8 cellular contexts compared by ENCODE assay signal in genomic region chr15:40322531-40323238, GRCh38. TPM values are rescaled to one million over a fixed set of nuclear protein-coding genes. Genes with fewer than 3 reads are reported as not detected.
DNase-seq lines count a peak whose midpoint lies in the region; ATAC-seq and TF ChIP-seq lines count a peak whose summit lies in the region.

No MANE protein-coding gene starts in this region.

- H3K4me3 Mint-ChIP-seq in central memory CD8-positive, alpha-beta T cell: peak overlapping the region; percentile 77
- peak overlapping the region; percentile 72 to 90 (median 84) for H3K4me3 Mint-ChIP-seq in naive B cell

- CTCF ChIA-PET in BJ (lab: Yijun Ruan, JAX) (interaction anchor here (0.7 to 8.1 kb wide), 15 partner anchors 8 to 186 kb away, joined by 3 to 124 read pairs (median 5); partner anchors contain the start of genes BAHD1, CCDC9B and IVD), GM10248 (lab: Yijun Ruan, JAX) (interaction anchor here (0.6 to 23.2 kb wide), 19 partner anchors 12 to 128 kb away, joined by 3 to 405 read pairs (median 4); partner anchors contain the start of genes ANKRD63, CCDC9B, KNSTRN and PLCB2)

- no peaks in the 10 kb centered on the region; the same call in 1 of the 2 replicates for H3K36me3 ChIP-seq in BJ (ENCODE audit: control insufficient read depth, insufficient read depth, low read length)

- peaks cover 35% of the 10 kb centered on the region for H3K4me1 Mint-ChIP-seq in central memory CD8-positive, alpha-beta T cell
- peaks cover 21 to 55% (median 31%) of the 10 kb centered on the region in 3 donors for H3K4me1 Mint-ChIP-seq in naive B cell

- DNase-seq in BJ (ENCODE audit: low read depth) (no peak), naive B cell (no peak), GM10248 (ENCODE audit: extremely low spot score) (no peak), GM13976 (ENCODE audit: low spot score) (no peak)
- no peak for DNase-seq in Jurkat, Clone E6-1 (ENCODE audit: low read depth, low spot score)
- no peak for DNase-seq in central memory CD8-positive, alpha-beta T cell (ENCODE audit: low spot score in 2 of 2)
- DNase-seq in stimulated activated CD4-positive, alpha-beta T cell treated with anti-CD3 and anti-CD28 coated beads, Interleukin-4, amount 100 ng/mL, for 24 hours: no peak

- ATAC-seq in central memory CD8-positive, alpha-beta T cell (replicated peaks; ENCODE audit: extremely low read depth, poor library complexity, severe bottlenecking): no peak
- ATAC-seq in naive B cell (ENCODE audit: low read depth in 2 of 2) (no peak), GM19455 (IDR thresholded peaks at IDR 0.05; ENCODE audit: unreplicated experiment) (no peak)

- no peaks in the 10 kb centered on the region; the same call in 1 of the 2 replicates for H3K27me3 ChIP-seq in BJ (ENCODE audit: control insufficient read depth, insufficient read depth, low read length)

- peak overlapping the region; percentile 72 for H3K27ac Mint-ChIP-seq in central memory CD8-positive, alpha-beta T cell (ENCODE audit: low read depth)
- H3K27ac Mint-ChIP-seq in naive B cell: peak overlapping the region in 2 of 6 donors; percentile 42 to 54

- TF ChIP-seq CTCF in BJ (IDR thresholded peaks at IDR 0.05; ENCODE audit: insufficient read depth, low read depth, low read length) (no peak), GM10248 (IDR thresholded peaks at IDR 0.05; ENCODE audit: control extremely low read depth, extremely low read depth, low read depth, missing control alignments) (no peak), GM13976 (IDR thresholded peaks at IDR 0.05; ENCODE audit: borderline replicate concordance, control extremely low read depth, extremely low read depth, insufficient read depth, missing control alignments) (no peak)

- H3K9me3 Mint-ChIP-seq in central memory CD8-positive, alpha-beta T cell: no peaks in the 10 kb centered on the region
- no peaks in the 10 kb centered on the region for H3K9me3 Mint-ChIP-seq in naive B cell

- no peaks in the 10 kb centered on the region for H3K27me3 Mint-ChIP-seq in central memory CD8-positive, alpha-beta T cell
- H3K27me3 Mint-ChIP-seq in naive B cell: no peaks in the 10 kb centered on the region

- POLR2A ChIA-PET in BJ (lab: Charles Lee) (interaction anchor here (1.0 to 1.4 kb wide), 2 partner anchors 15 to 18 kb away, joined by 3 read pairs; partner anchors contain the start of gene CCDC9B), GM10248 (lab: Yijun Ruan, JAX) (interaction anchor here (0.6 to 1.2 kb wide), 3 partner anchors 14 to 163 kb away, joined by 3 to 4 read pairs (median 3); no protein-coding TSS in a partner anchor)

- peak overlapping the region; percentile 72; the same call in 1 of the 2 replicates for H3K4me3 ChIP-seq in BJ (ENCODE audit: low read depth, low read length)
- H3K4me3 ChIP-seq in Jurkat, Clone E6-1 (ENCODE audit: low read length): peak overlapping the region; percentile 38

- H3K36me3 Mint-ChIP-seq in central memory CD8-positive, alpha-beta T cell (ENCODE audit: insufficient read depth): peaks cover 3% of the 10 kb centered on the region
- no peaks in the 10 kb centered on the region for H3K36me3 Mint-ChIP-seq in naive B cell

- in situ Hi-C loops in GM13976 (cut with MboI; ENCODE audit: low sequenced_read_pairs, unreplicated experiment): no loop called here

RNA-seq across cellular contexts. Expression of gene INAFM2, which starts 0.8 kb away (rescaled TPM):
- polyA plus RNA-seq in BJ (2011; rRNA removed): 7.3 and 12.8 TPM in 2 replicates
- 3.8 and 6.3 TPM in 2 replicates for polyA minus RNA-seq in BJ (2011; rRNA and poly(A)+ RNA removed)
- 23.3 TPM for polyA plus RNA-seq in Jurkat, Clone E6-1 (2012; ENCODE audit: insufficient read depth, insufficient read length)
- polyA plus RNA-seq in naive B cell (ENCODE audit: low read depth in 6 of 6): 1 to 10 TPM in 4 of 6 donors, under 1 TPM in 2; 0.32 to 3.4 (median 1.4) TPM

RNA-seq across cellular contexts. Expression of gene PLCB2, which starts 14.9 kb away (rescaled TPM):
- polyA plus RNA-seq in BJ (2011; rRNA removed): 0.22 and 0.47 TPM in 2 replicates
- polyA minus RNA-seq in BJ (2011; rRNA and poly(A)+ RNA removed): 0.43 TPM in 1 of 2 replicates, not detected in the other
- 20.5 TPM for polyA plus RNA-seq in Jurkat, Clone E6-1 (2012; ENCODE audit: insufficient read depth, insufficient read length)
- 10 to 100 TPM; 11.4 to 22.6 (median 15.9) TPM for polyA plus RNA-seq in naive B cell (ENCODE audit: low read depth in 6 of 6)

RNA-seq across cellular contexts. Expression of gene CCDC9B, which starts 18.1 kb away (rescaled TPM):
- polyA plus RNA-seq in BJ (2011; rRNA removed) (5.0 and 6.0 TPM in 2 replicates), naive B cell (ENCODE audit: low read depth in 6 of 6) (under 1 TPM in 2 of 6 donors, not detected in 4; 0.25 to 0.40 TPM)
- 27.5 and 27.8 TPM in 2 replicates for polyA minus RNA-seq in BJ (2011; rRNA and poly(A)+ RNA removed)
- polyA plus RNA-seq in Jurkat, Clone E6-1 (2012; ENCODE audit: insufficient read depth, insufficient read length): 1.5 TPM

RNA-seq across cellular contexts. Expression of gene PHGR1, which starts 28.1 kb away (rescaled TPM):
- polyA plus RNA-seq in BJ (2011; rRNA removed) (not detected in 2 replicates), naive B cell (ENCODE audit: low read depth in 6 of 6) (not detected)
- polyA minus RNA-seq in BJ (2011; rRNA and poly(A)+ RNA removed): not detected in 2 replicates
- polyA plus RNA-seq in Jurkat, Clone E6-1 (2012; ENCODE audit: insufficient read depth, insufficient read length): not detected

RNA-seq across cellular contexts. Expression of gene DISP2, which starts 35.3 kb away (rescaled TPM):
- polyA plus RNA-seq in BJ (2011; rRNA removed): 0.16 and 0.23 TPM in 2 replicates
- 0.09 and 0.10 TPM in 2 replicates for polyA minus RNA-seq in BJ (2011; rRNA and poly(A)+ RNA removed)
- polyA plus RNA-seq in Jurkat, Clone E6-1 (2012; ENCODE audit: insufficient read depth, insufficient read length): 4.3 TPM
- under 1 TPM in 3 of 6 donors, not detected in 3; 0.23 to 0.47 (median 0.25) TPM for polyA plus RNA-seq in naive B cell (ENCODE audit: low read depth in 6 of 6)
